8 cellular contexts compared by ENCODE assay signal in genomic region chr10:89644967-89645741, GRCh38. TPM values are rescaled to one million over a fixed set of nuclear protein-coding genes. Genes with fewer than 3 reads are reported as not detected.
DNase-seq lines count a peak whose midpoint lies in the region; ATAC-seq and TF ChIP-seq lines count a peak whose summit lies in the region.

Gene PANK1, minus strand, starts transcription at chr10:89645242. Its CDS starts 351 bp downstream, at chr10:89644891.

- intact Hi-C loops in dorsolateral prefrontal cortex (cut with DNase I) (loop anchor here (1.0 to 10.0 kb wide), 4 partner anchors 55 to 390 kb away; partner anchors contain the start of genes IFIT5 (in 1 of the 2), KIF20B (in 1 of the 2) and LIPA (in 1 of the 2)), lower leg skin (cut with DNase I; ENCODE audit: low total_unique reads) (no loop called here)

- peak within 1 kb of the TSS; percentile 73 to 93 (median 89) for H3K4me2 ChIP-seq in BLaER1 treated with 17β-estradiol and CSF1 and Interleukin-3, amounts not matched to agents 10 nM and 100 nM

- H3K27me3 ChIP-seq in BLaER1 treated with 17β-estradiol and CSF1 and Interleukin-3, amounts not matched to agents 10 nM and 100 nM, result no peaks in the 10 kb centered on the region
- H3K27me3 ChIP-seq in dorsolateral prefrontal cortex, result no peaks in the 10 kb centered on the region

- TF ChIP-seq POLR2A in GM19193 (IDR thresholded peaks at IDR 0.05; ENCODE audit: extremely low read depth, insufficient read depth, insufficient read length) (peak; percentile 59), lower leg skin (IDR thresholded peaks at IDR 0.05) (no peak)

- peaks cover 0 to 5% (median 0%) of the 10 kb centered on the region in 11 experiments; a peak in 1 of 22 replicates for H3K9me3 ChIP-seq in BLaER1 treated with 17β-estradiol and CSF1 and Interleukin-3, amounts not matched to agents 10 nM and 100 nM (replicated peaks in 1 of 11)

- TF ChIP-seq CTCF in dorsolateral prefrontal cortex (IDR thresholded peaks at IDR 0.05 in 54 of 56, conservative IDR thresholded peaks at IDR 0.05 in 2 of 56; ENCODE audit: low read depth in 1 of 56, partially characterized antibody in 56 of 56), result no peak
- TF ChIP-seq CTCF in lower leg skin (IDR thresholded peaks at IDR 0.05), result no peak

- peak within 1 kb of the TSS; percentile 79 to 95 (median 89) for H3K4me3 ChIP-seq in BLaER1 treated with 17β-estradiol and CSF1 and Interleukin-3, amounts not matched to agents 10 nM and 100 nM
- H3K4me3 ChIP-seq in dorsolateral prefrontal cortex, result peak within 1 kb of the TSS; percentile 56 to 97 (median 83)
- H3K4me3 ChIP-seq in lower leg skin (ENCODE audit: low read depth, poor library complexity, severe bottlenecking), result peak within 1 kb of the TSS; percentile 54

- DNase-seq in NCI-H510A treated with DMSO at 0.1 percent for 48 hours (lab: John Stamatoyannopoulos, UW), result peak; percentile 75
- DNase-seq in activated CD4-positive, alpha-beta T cell treated with anti-CD3 and anti-CD28 coated beads, Interleukin-2, amount 50 U/mL, for 4 hours, result peak; percentile 61 to 64
- peak; percentile 56 to 88 (median 72) for DNase-seq in dorsolateral prefrontal cortex
- peak; percentile 90 to 97 for DNase-seq in lower leg skin (ENCODE audit: low spot score in 2 of 2)
- DNase-seq in stimulated activated CD4-positive, alpha-beta T cell treated with anti-CD3 and anti-CD28 coated beads, Interleukin-4, amount 100 ng/mL, for 4 hours, result peak; percentile 50 to 68

- peaks cover 23 to 31% (median 24%) of the 10 kb centered on the region in 10 experiments for H3K4me1 ChIP-seq in BLaER1 treated with 17β-estradiol and CSF1 and Interleukin-3, amounts not matched to agents 10 nM and 100 nM

- H3K36me3 ChIP-seq in BLaER1 treated with 17β-estradiol and CSF1 and Interleukin-3, amounts not matched to agents 10 nM and 100 nM, result no peaks in the 10 kb centered on the region; a peak in 1 of 22 replicates

- H3K27ac ChIP-seq in BLaER1 treated with 17β-estradiol and CSF1 and Interleukin-3, amounts not matched to agents 10 nM and 100 nM, result peak within 1 kb of the TSS; percentile 1 to 92 (median 86); a peak in 21 of 22 replicates
- peak within 1 kb of the TSS; percentile 7 to 98 (median 89) for H3K27ac ChIP-seq in dorsolateral prefrontal cortex

- ATAC-seq in HG03354 (IDR thresholded peaks at IDR 0.05; ENCODE audit: poor library complexity, severe bottlenecking, unreplicated experiment), result peak; percentile 39

- WGBS in lower leg skin, 2 donors, result 2% methylated on average over 27 to 54 of the region's 56 CpGs

- H4K20me1 ChIP-seq in BLaER1 treated with 17β-estradiol and CSF1 and Interleukin-3, amounts not matched to agents 10 nM and 100 nM, result peaks cover 0 to 12% (median 0%) of the 10 kb centered on the region in 11 experiments; a peak in 4 of 22 replicates

- H3K9ac ChIP-seq in BLaER1 treated with 17β-estradiol and CSF1 and Interleukin-3, amounts not matched to agents 10 nM and 100 nM, result peak within 1 kb of the TSS; percentile 72 to 91 (median 88)

RNA-seq across cellular contexts. Expression of gene PANK1, which starts in this region (rescaled TPM):
- total RNA-seq in dorsolateral prefrontal cortex, result 10 to 100 TPM in 111 of 120 experiments, 1 to 10 TPM in 9; 5.9 to 33.0 (median 15.5) TPM
- total RNA-seq in lower leg skin, result 10 to 100 TPM; 10.8 to 36.3 (median 30.2) TPM

Comparison
In these comparisons a context has a peak if more than half of its experiments do, and no peak if none do; other contexts are left out.
1. Peak in every context shown above with its lines: DNase-seq, ATAC-seq, H3K4me3 ChIP-seq and H3K27ac ChIP-seq.